14 cellular contexts compared by ENCODE assay signal in the genomic region with DNA sequence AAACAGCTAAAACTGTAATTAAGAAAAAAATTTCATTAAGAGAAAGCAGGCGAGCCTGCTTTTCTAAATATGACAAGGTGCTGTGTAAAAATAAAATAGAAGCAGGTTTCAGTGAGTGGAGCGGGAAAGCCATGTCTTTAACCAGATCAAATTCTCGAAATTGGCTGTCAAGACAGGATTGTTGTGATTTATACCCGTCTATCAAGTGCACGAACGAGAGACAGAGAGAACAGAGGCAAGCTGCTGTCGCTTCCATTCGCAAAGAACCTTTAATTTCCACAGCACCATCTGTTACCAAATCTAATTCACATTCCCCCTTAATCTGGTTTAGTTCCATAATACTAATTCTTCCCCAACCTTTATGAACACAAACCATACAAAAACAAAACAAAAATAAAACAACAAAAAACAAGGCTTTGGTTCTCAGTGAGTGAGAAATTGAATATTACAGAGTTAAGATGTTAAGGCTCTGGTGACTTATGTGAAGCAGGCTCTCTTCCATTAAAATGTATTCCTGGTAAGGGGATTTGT. TPM values are rescaled to one million over a fixed set of nuclear protein-coding genes. Genes with fewer than 3 reads are reported as not detected.
"Had no signal": no experiment of that assay in that cellular context is flagged by ENCODE, and none has a peak within 500 bp of the region (broad histone marks: within the 10 kb centered on the region; RNA-seq: fewer than 3 reads in every experiment).

No MANE protein-coding gene starts in this region.

- H3K4me3 ChIP-seq: ovary, sigmoid colon, stomach had no signal

- H3K9me3 ChIP-seq: ovary, sigmoid colon, stomach had no signal

- DNase-seq: activated CD4-positive, CD25-positive, alpha-beta regulatory T cell treated with anti-CD3 and anti-CD28 coated beads, Interleukin-2, amount 50 U/mL, for 72 hours; activated naive CD8-positive, alpha-beta T cell treated with anti-CD3 and anti-CD28 coated beads for 36 hours; cerebellar nuclear complex; effector memory CD4-positive, alpha-beta T cell; foreskin keratinocyte; kidney glomerular epithelial cell; ovary; sigmoid colon; stimulated activated CD4-positive, alpha-beta T cell treated with anti-CD3 and anti-CD28 coated beads, Interleukin-1b, Interleukin-23, amount 100 ng/mL, for 48 hours; stomach; T-helper 9 cell had no signal

- H3K36me3 ChIP-seq: ovary, sigmoid colon, stomach had no signal

- H3K27me3 ChIP-seq: foreskin keratinocyte, ovary, sigmoid colon, stomach had no signal

- ATAC-seq: foreskin keratinocyte had no signal

- H3K4me1 ChIP-seq: foreskin keratinocyte, sigmoid colon, stomach had no signal

- H3K27ac ChIP-seq: foreskin keratinocyte, ovary, sigmoid colon, stomach had no signal

RNA-seq across cellular contexts. Expression of gene ESRRG, which starts 35.0 kb away (rescaled TPM):
- total RNA-seq: activated CD8-positive, alpha-beta memory T cell treated with anti-CD3 and anti-CD28 coated beads for 36 hours; activated naive CD8-positive, alpha-beta T cell treated with anti-CD3 and anti-CD28 coated beads for 36 hours; activated T-helper 1 cell treated with anti-CD3 and anti-CD28 coated beads, Interleukin-12 subunit alpha, Interleukin-12 subunit beta, Interleukin-2, Interleukin-4 antibody, amounts not matched to agents 30 ng/mL and 10 ng/mL and 1 ng/mL, durations not matched to agents 14 hours and 24 hours and 36 hours; pulmonary artery endothelial cell had no signal
